In genomic region chr1:186985889-186986491, GRCh38 we compare ENCODE assay signal across 9 cellular contexts.
DNase-seq lines count a peak whose midpoint lies in the region; ATAC-seq, FAIRE-seq and TF ChIP-seq lines count a peak whose summit lies in the region.
"Had no signal": no experiment of that assay in that cellular context is flagged by ENCODE, and none has a peak within 500 bp of the region (broad histone marks: within the 10 kb centered on the region; RNA-seq: fewer than 3 reads in every experiment).

No MANE protein-coding gene starts in this region.

- TF ChIP-seq POLR2A in GM12878 (IDR thresholded peaks at IDR 0.05; ENCODE audit: low read depth, low read length) (no peak), suprapubic skin (IDR thresholded peaks at IDR 0.05) (no peak)

- SMC1A ChIA-PET in GM12878 (lab: Charles Lee; ENCODE audit: uncharacterized antibody, unreplicated experiment) = interaction anchor here (0.7 to 4.1 kb wide), 17 partner anchors 8 to 641 kb away, joined by 3 to 25 read pairs (median 4); no protein-coding TSS in a partner anchor

- no peaks in the 10 kb centered on the region for H3K4me1 ChIP-seq in GM12878 (ENCODE audit: control insufficient read depth, insufficient read depth, low read length)
- peaks cover 5% of the 10 kb centered on the region for H3K4me1 ChIP-seq in suprapubic skin
- H3K4me1 ChIP-seq: SJCRH30 had no signal

- no peak overlapping the region for H3K4me2 ChIP-seq in GM12878 (ENCODE audit: control insufficient read depth, insufficient read depth)

- peak; percentile 97 for TF ChIP-seq RAD21 in GM12878 (IDR thresholded peaks at IDR 0.05; ENCODE audit: insufficient read depth, low read depth, low read length)

- H3K9me3 ChIP-seq in GM12878 (replicated peaks; ENCODE audit: control insufficient read depth, insufficient read depth, low read length) = no peaks in the 10 kb centered on the region
- no peaks in the 10 kb centered on the region for H3K9me3 ChIP-seq in suprapubic skin
- H3K9me3 ChIP-seq: SJCRH30 had no signal

- H3K36me3 Mint-ChIP-seq in activated CD4-positive, alpha-beta memory T cell treated with anti-CD3 and anti-CD28 coated beads, Interleukin-2, amount 10 ng/mL, durations not matched to agents 7 days and 5 days (ENCODE audit: low read depth) = no peaks in the 10 kb centered on the region

- H3K27ac ChIP-seq in GM12878 (ENCODE audit: control insufficient read depth, insufficient read depth) = no peak overlapping the region
- no peak overlapping the region for H3K27ac ChIP-seq in suprapubic skin
- H3K27ac ChIP-seq: SJCRH30 had no signal

- DNase-seq in BJ (ENCODE audit: low read depth) (no peak), NCI-H446 (lab: John Stamatoyannopoulos, UW) (peak; percentile 63 to 85), GM12878 (ENCODE audit: low read depth, low spot score) (no peak), iris pigment epithelial cell (ENCODE audit: low read depth) (peak; percentile 70), suprapubic skin (ENCODE audit: low spot score in 2 of 2) (no peak)
- DNase-seq in activated CD4-positive, alpha-beta memory T cell treated with anti-CD3 and anti-CD28 coated beads, Interleukin-2, amount 10 ng/mL, durations not matched to agents 7 days and 5 days = no peak

- TF ChIP-seq CTCF in BJ (IDR thresholded peaks at IDR 0.05; ENCODE audit: insufficient read depth, low read depth, low read length) = peak; percentile 60
- peak; percentile 43 to 83 (median 68); a peak in 5 of 6 replicates for TF ChIP-seq CTCF in GM12878 (IDR thresholded peaks at IDR 0.05 in 2 of 3, conservative IDR thresholded peaks at IDR 0.05 in 1 of 3; ENCODE audit: control insufficient read depth in 2 of 3, extremely low read depth in 1 of 3, insufficient read depth in 1 of 3, low read depth in 3 of 3, low read length in 3 of 3)
- peak; percentile 50 to 61 for TF ChIP-seq CTCF in suprapubic skin (IDR thresholded peaks at IDR 0.05)

- no peak overlapping the region for H2AFZ ChIP-seq in GM12878 (ENCODE audit: control insufficient read depth, low read depth, low read length)

- in situ Hi-C loops in GM12878 (cut with MboI) = loop anchor here (5.0 to 10.0 kb wide), 4 partner anchors 261 to 581 kb away; no protein-coding TSS in a partner anchor

- intact Hi-C loops in GM12878 (cut with micrococcal nuclease; ENCODE audit: unreplicated experiment) = loop anchor here (1.0 to 10.0 kb wide), 6 partner anchors 263 to 681 kb away; partner anchors contain the start of genes ODR4 and TPR

- ATAC-seq in GM18861 (IDR thresholded peaks at IDR 0.05; ENCODE audit: unreplicated experiment) = peak; percentile 75
- ATAC-seq in HG03354 (IDR thresholded peaks at IDR 0.05; ENCODE audit: poor library complexity, severe bottlenecking, unreplicated experiment) = peak; percentile 76
- ATAC-seq in GM12878 = peak; percentile 83

- H4K20me1 ChIP-seq in GM12878 (ENCODE audit: control insufficient read depth, insufficient read depth) = no peaks in the 10 kb centered on the region

- TF ChIP-seq EP300 in GM12878 (IDR thresholded peaks at IDR 0.05; ENCODE audit: borderline replicate concordance in 1 of 2, control insufficient read depth in 1 of 2, low read depth in 2 of 2, low read length in 2 of 2) (no peak), suprapubic skin (IDR thresholded peaks at IDR 0.05) (no peak)

- no peaks in the 10 kb centered on the region for H3K4me1 Mint-ChIP-seq in activated CD4-positive, alpha-beta memory T cell treated with anti-CD3 and anti-CD28 coated beads, Interleukin-2, amount 10 ng/mL, durations not matched to agents 7 days and 5 days

- no peak overlapping the region for H3K4me3 ChIP-seq in BJ (ENCODE audit: low read depth, low read length)
- no peak overlapping the region for H3K4me3 ChIP-seq in GM12878
- no peak overlapping the region for H3K4me3 ChIP-seq in suprapubic skin
- H3K4me3 ChIP-seq: SJCRH30 had no signal

- no peak overlapping the region for H3K9ac ChIP-seq in GM12878 (ENCODE audit: control insufficient read depth, insufficient read depth, low read length)

- H3K27ac Mint-ChIP-seq in activated CD4-positive, alpha-beta memory T cell treated with anti-CD3 and anti-CD28 coated beads, Interleukin-2, amount 10 ng/mL, durations not matched to agents 7 days and 5 days = no peak overlapping the region

- FAIRE-seq in GM12878 (lab: Jason Lieb, UNC) = peak; percentile 81

- CTCF ChIA-PET in BJ (lab: Yijun Ruan, JAX) = interaction anchor here (0.7 to 2.0 kb wide), 25 partner anchors 9 to 611 kb away, joined by 3 to 21 read pairs (median 4); partner anchors contain the start of genes PTGS2 and TPR
- CTCF ChIA-PET in GM12878 (lab: Yijun Ruan, JAX) = interaction anchor here (0.7 to 1.7 kb wide), 30 partner anchors 9 to 678 kb away, joined by 3 to 14 read pairs (median 4); partner anchors contain the start of gene TPR
- CTCF ChIA-PET in activated CD4-positive, alpha-beta memory T cell treated with anti-CD3 and anti-CD28 coated beads, Interleukin-2, amount 10 ng/mL, durations not matched to agents 7 days and 5 days (lab: Charles Lee) = interaction anchor here (0.7 to 1.4 kb wide), 11 partner anchors 10 to 611 kb away, joined by 3 to 10 read pairs (median 4); partner anchors contain the start of gene TPR

- no peaks in the 10 kb centered on the region for H3K36me3 ChIP-seq in BJ (ENCODE audit: control insufficient read depth, insufficient read depth, low read length)
- H3K36me3 ChIP-seq in GM12878 (ENCODE audit: control insufficient read depth in 2 of 2, insufficient read depth in 2 of 2, low read length in 1 of 2) = no peaks in the 10 kb centered on the region
- no peaks in the 10 kb centered on the region for H3K36me3 ChIP-seq in suprapubic skin
- H3K36me3 ChIP-seq: SJCRH30 had no signal

- WGBS in GM12878 (ENCODE audit: insufficient coverage, insufficient replicate concordance, low lambda C conversion rate, missing lambda C conversion rate) = 0% methylated on average over 2 of the region's 2 CpGs
- 5% methylated on average over 2 of the region's 2 CpGs for WGBS in suprapubic skin

- H3K27me3 ChIP-seq in BJ (ENCODE audit: control insufficient read depth, insufficient read depth, low read length) (no peaks in the 10 kb centered on the region), GM12878 (replicated peaks in 1 of 2; ENCODE audit: control insufficient read depth in 2 of 2, insufficient read depth in 2 of 2, low read length in 1 of 2) (no peaks in the 10 kb centered on the region), suprapubic skin (no peaks in the 10 kb centered on the region)
- H3K27me3 ChIP-seq: SJCRH30 had no signal

- H3K79me2 ChIP-seq in GM12878 (ENCODE audit: control insufficient read depth, insufficient read depth, low read length) = no peaks in the 10 kb centered on the region

- H3K9me3 Mint-ChIP-seq in activated CD4-positive, alpha-beta memory T cell treated with anti-CD3 and anti-CD28 coated beads, Interleukin-2, amount 10 ng/mL, durations not matched to agents 7 days and 5 days = no peaks in the 10 kb centered on the region

- no TSS peak for BruUV-seq in GM12878 (replicated peaks; lab: Mats Ljungman, UMichigan)

- RAD21 ChIA-PET in GM12878 (lab: Charles Lee; ENCODE audit: unreplicated experiment) = interaction anchor here (0.9 to 1.7 kb wide), 12 partner anchors 26 to 611 kb away, joined by 3 to 14 read pairs (median 4); partner anchors contain the start of genes ODR4 and TPR

- POLR2A ChIA-PET in BJ (lab: Charles Lee) (no interaction called here), GM12878 (lab: Charles Lee) (no interaction called here)
- POLR2A ChIA-PET in activated CD4-positive, alpha-beta memory T cell treated with anti-CD3 and anti-CD28 coated beads, Interleukin-2, amount 10 ng/mL, durations not matched to agents 7 days and 5 days (lab: Charles Lee) = interaction anchor here (1.1 kb wide), 1 partner anchor 611 kb away, joined by 3 read pairs; the partner anchor contains the start of genes ODR4 and TPR

- no peak overlapping the region for H3K4me3 Mint-ChIP-seq in activated CD4-positive, alpha-beta memory T cell treated with anti-CD3 and anti-CD28 coated beads, Interleukin-2, amount 10 ng/mL, durations not matched to agents 7 days and 5 days

- H3K27me3 Mint-ChIP-seq in activated CD4-positive, alpha-beta memory T cell treated with anti-CD3 and anti-CD28 coated beads, Interleukin-2, amount 10 ng/mL, durations not matched to agents 7 days and 5 days = peaks cover 4% of the 10 kb centered on the region

TF ChIP-seq in GM12878, 131 proteins besides CTCF, POLR2A, EP300 and RAD21 (continues in another document):
- TF ChIP-seq NKRF (conservative IDR thresholded peaks at IDR 0.05) = no peak

Comparison
In these comparisons a context has a peak if more than half of its experiments do, and no peak if none do; other contexts are left out.
1. DNase-seq: peak in NCI-H446 (2 of 2) and iris pigment epithelial cell (single experiment); none in BJ (single experiment), GM12878 (single experiment), suprapubic skin (0 of 2) and activated CD4-positive, alpha-beta memory T cell treated with anti-CD3 and anti-CD28 coated beads, Interleukin-2, amount 10 ng/mL, durations not matched to agents 7 days and 5 days (single experiment).
2. Peak in every context shown above with its lines, with median percentiles within 50 percentile points of each other: CTCF ChIP-seq and ATAC-seq.